9 cellular contexts compared by ENCODE assay signal in genomic region chr4:105990933-105991332, GRCh38.
DNase-seq lines count a peak whose midpoint lies in the region; ATAC-seq and TF ChIP-seq lines count a peak whose summit lies in the region.
"Had no signal": no experiment of that assay in that cellular context is flagged by ENCODE, and none has a peak within 500 bp of the region (broad histone marks: within the 10 kb centered on the region; RNA-seq: fewer than 3 reads in every experiment).

No MANE protein-coding gene starts in this region.

- H3K9me3 Mint-ChIP-seq in natural killer cell treated with Interleukin-12 subunit alpha and Interleukin-12 subunit beta and Interleukin-15 and Interleukin-18, amount 100 ng/mL, for 72 hours = no peaks in the 10 kb centered on the region

- intact Hi-C loops in lower lobe of right lung (cut with DNase I) = no loop called here

- no peaks in the 10 kb centered on the region for H3K36me3 ChIP-seq in lower lobe of right lung

- no peak overlapping the region for H3K4me3 Mint-ChIP-seq in natural killer cell treated with Interleukin-12 subunit alpha and Interleukin-12 subunit beta and Interleukin-15 and Interleukin-18, amount 100 ng/mL, for 72 hours

- no peak overlapping the region for H3K27ac Mint-ChIP-seq in natural killer cell treated with Interleukin-12 subunit alpha and Interleukin-12 subunit beta and Interleukin-15 and Interleukin-18, amount 100 ng/mL, for 72 hours

- H3K4me1 Mint-ChIP-seq in natural killer cell treated with Interleukin-12 subunit alpha and Interleukin-12 subunit beta and Interleukin-15 and Interleukin-18, amount 100 ng/mL, for 72 hours (ENCODE audit: low read depth in 2 of 2) = no peaks in the 10 kb centered on the region

- no peaks in the 10 kb centered on the region for H3K9me3 ChIP-seq in lower lobe of right lung

- no peaks in the 10 kb centered on the region for H3K27me3 Mint-ChIP-seq in natural killer cell treated with Interleukin-12 subunit alpha and Interleukin-12 subunit beta and Interleukin-15 and Interleukin-18, amount 100 ng/mL, for 72 hours

- H3K27me3 ChIP-seq in lower lobe of right lung (ENCODE audit: low read depth) = no peaks in the 10 kb centered on the region

- H3K4me3 ChIP-seq in choroid plexus epithelial cell (ENCODE audit: low read depth, low read length) (no peak overlapping the region), lower lobe of right lung (no peak overlapping the region)

- H3K4me1 ChIP-seq in lower lobe of right lung = peaks cover 7% of the 10 kb centered on the region

- no peak for TF ChIP-seq CTCF in 22Rv1 (IDR thresholded peaks at IDR 0.05)
- no peak for TF ChIP-seq CTCF in choroid plexus epithelial cell (conservative IDR thresholded peaks at IDR 0.05; ENCODE audit: low read depth, low read length)
- TF ChIP-seq CTCF in lower lobe of right lung (IDR thresholded peaks at IDR 0.05) = no peak

- H3K36me3 Mint-ChIP-seq in natural killer cell treated with Interleukin-12 subunit alpha and Interleukin-12 subunit beta and Interleukin-15 and Interleukin-18, amount 100 ng/mL, for 72 hours = no peaks in the 10 kb centered on the region

- peak; percentile 81 to 85 for ATAC-seq in lower lobe of right lung
- no peak for ATAC-seq in HG03520 (IDR thresholded peaks at IDR 0.05; ENCODE audit: unreplicated experiment)
- no peak for ATAC-seq in natural killer cell treated with Interleukin-12 subunit alpha and Interleukin-12 subunit beta and Interleukin-15 and Interleukin-18, amount 100 ng/mL, for 72 hours
- no peak for ATAC-seq in HG03095 (IDR thresholded peaks at IDR 0.05; ENCODE audit: unreplicated experiment)

- peak; percentile 14 to 35 for DNase-seq in Kasumi-1 (lab: John Stamatoyannopoulos, UW)
- peak; percentile 84 for DNase-seq in choroid plexus epithelial cell (ENCODE audit: low read depth)
- peak; percentile 66 for DNase-seq in lower lobe of right lung
- no peak for DNase-seq in natural killer cell treated with Interleukin-12 subunit alpha and Interleukin-12 subunit beta and Interleukin-15 and Interleukin-18, amount 100 ng/mL, for 72 hours (ENCODE audit: low spot score)
- no peak for DNase-seq in NCI-H2227 treated with DMSO at 0.1 percent for 48 hours (lab: John Stamatoyannopoulos, UW)
- DNase-seq: AML-193 had no signal

- 0 out of 2 replicates have a peak overlapping the region, but pooled peaks have one; percentile 15 for H3K27ac ChIP-seq in 22Rv1
- H3K27ac ChIP-seq in lower lobe of right lung = peak overlapping the region; percentile 58

Comparison
In these comparisons a context has a peak if more than half of its experiments do, and no peak if none do; other contexts are left out.
1. DNase-seq: peak in Kasumi-1 (2 of 2), choroid plexus epithelial cell (single experiment) and lower lobe of right lung (single experiment); none in natural killer cell treated with Interleukin-12 subunit alpha and Interleukin-12 subunit beta and Interleukin-15 and Interleukin-18, amount 100 ng/mL, for 72 hours (single experiment) and NCI-H2227 treated with DMSO at 0.1 percent for 48 hours (single experiment).
2. ATAC-seq: peak in lower lobe of right lung (2 of 2); none in HG03520 (single experiment), natural killer cell treated with Interleukin-12 subunit alpha and Interleukin-12 subunit beta and Interleukin-15 and Interleukin-18, amount 100 ng/mL, for 72 hours (0 of 2) and HG03095 (single experiment).